In genomic region chr19:31350693-31351211, GRCh38 we compare ENCODE assay signal across 8 cellular contexts. TPM values are rescaled to one million over a fixed set of nuclear protein-coding genes. Genes with fewer than 3 reads are reported as not detected.
DNase-seq lines count a peak whose midpoint lies in the region; ATAC-seq lines count a peak whose summit lies in the region.

No MANE protein-coding gene starts in this region.

- H3K36me3 Mint-ChIP-seq in stimulated activated memory B cell treated with anti-CD40 and anti-IgM and Interleukin-4, amounts not matched to agents 10 μg/mL and 1 μg/mL and 100 μg/mL, for 72 hours: peaks cover 12% of the 10 kb centered on the region

- H3K4me1 ChIP-seq in SJSA1 (replicated peaks): peaks cover 19% of the 10 kb centered on the region

- no peaks in the 10 kb centered on the region for H3K27me3 ChIP-seq in SJSA1 (replicated peaks)

- H3K9me3 Mint-ChIP-seq in stimulated activated memory B cell treated with anti-CD40 and anti-IgM and Interleukin-4, amounts not matched to agents 10 μg/mL and 1 μg/mL and 100 μg/mL, for 72 hours: peaks cover 6% of the 10 kb centered on the region

- H3K27me3 Mint-ChIP-seq in stimulated activated memory B cell treated with anti-CD40 and anti-IgM and Interleukin-4, amounts not matched to agents 10 μg/mL and 1 μg/mL and 100 μg/mL, for 72 hours: peaks cover 76% of the 10 kb centered on the region

- peak overlapping the region; percentile 94 for H3K27ac ChIP-seq in SJSA1

- peaks cover 14% of the 10 kb centered on the region for H3K4me1 Mint-ChIP-seq in stimulated activated memory B cell treated with anti-CD40 and anti-IgM and Interleukin-4, amounts not matched to agents 10 μg/mL and 1 μg/mL and 100 μg/mL, for 72 hours

- H3K36me3 ChIP-seq in SJSA1: peaks cover 19% of the 10 kb centered on the region

- H3K9me3 ChIP-seq in SJSA1 (replicated peaks): no peaks in the 10 kb centered on the region

- peak overlapping the region; percentile 86 for H3K4me3 Mint-ChIP-seq in stimulated activated memory B cell treated with anti-CD40 and anti-IgM and Interleukin-4, amounts not matched to agents 10 μg/mL and 1 μg/mL and 100 μg/mL, for 72 hours

- DNase-seq in NCI-H146 (lab: John Stamatoyannopoulos, UW): peak; percentile 3
- no peak for DNase-seq in NCI-H146 treated with DMSO at 0.1 percent for 48 hours (lab: John Stamatoyannopoulos, UW; ENCODE audit: unreplicated experiment)
- no peak for DNase-seq in SJSA1 (ENCODE audit: low read depth in 1 of 2, low spot score in 2 of 2)
- DNase-seq in dedifferentiated amniotic fluid mesenchymal stem cell (ENCODE audit: extremely low spot score): peak; percentile 31
- peak; percentile 33 for DNase-seq in kidney tubule cell (ENCODE audit: low spot score)
- DNase-seq in NCI-H2029 treated with DMSO at 0.1 percent for 48 hours (lab: John Stamatoyannopoulos, UW): no peak

- ATAC-seq in stimulated activated memory B cell treated with anti-CD40 and anti-IgM and Interleukin-4, amounts not matched to agents 10 μg/mL and 1 μg/mL and 100 μg/mL, for 72 hours: peak; percentile 22
- ATAC-seq in GM19324 (IDR thresholded peaks at IDR 0.05; ENCODE audit: low FRiP score, unreplicated experiment): no peak

- peak overlapping the region; percentile 99 for H3K4me3 ChIP-seq in SJSA1

- H3K27ac Mint-ChIP-seq in stimulated activated memory B cell treated with anti-CD40 and anti-IgM and Interleukin-4, amounts not matched to agents 10 μg/mL and 1 μg/mL and 100 μg/mL, for 72 hours: no peak overlapping the region

RNA-seq across cellular contexts. Expression of gene TSHZ3, which starts 1.5 kb away (rescaled TPM):
- total RNA-seq in SJSA1 (2014; rRNA removed; shearing (Covaris generic)): 4.2 and 8.3 TPM in 2 replicates

Comparison
In these comparisons a context has a peak if more than half of its experiments do, and no peak if none do; other contexts are left out.
1. DNase-seq: peak in NCI-H146 (single experiment), dedifferentiated amniotic fluid mesenchymal stem cell (single experiment) and kidney tubule cell (single experiment); none in NCI-H146 treated with DMSO at 0.1 percent for 48 hours (single experiment), SJSA1 (0 of 2) and NCI-H2029 treated with DMSO at 0.1 percent for 48 hours (single experiment).